1 cellular context compared by ENCODE assay signal in genomic region chr2:220460257-220460985, GRCh38.
A peak's percentile ranks its signal among the peaks of the same experiment; 100 is the strongest.
TF ChIP-seq lines count a peak whose summit lies in the region.

No MANE protein-coding gene starts in this region.

TF ChIP-seq in GM23338, 12 proteins besides CTCF, POLR2A, EP300 and RAD21:
- TF ChIP-seq ZNF462 (CRISPR knock-in tag; IDR thresholded peaks at IDR 0.05) (0 out of 2 replicates have a peak, but pooled peaks have one; percentile 2), ZNF114 (CRISPR knock-in tag; IDR thresholded peaks at IDR 0.05) (no peak), ETS1 (IDR thresholded peaks at IDR 0.05) (no peak), REST (IDR thresholded peaks at IDR 0.05; ENCODE audit: unreplicated experiment) (no peak)
